ENCODE assay signal across 1 cellular context in the genomic region with DNA sequence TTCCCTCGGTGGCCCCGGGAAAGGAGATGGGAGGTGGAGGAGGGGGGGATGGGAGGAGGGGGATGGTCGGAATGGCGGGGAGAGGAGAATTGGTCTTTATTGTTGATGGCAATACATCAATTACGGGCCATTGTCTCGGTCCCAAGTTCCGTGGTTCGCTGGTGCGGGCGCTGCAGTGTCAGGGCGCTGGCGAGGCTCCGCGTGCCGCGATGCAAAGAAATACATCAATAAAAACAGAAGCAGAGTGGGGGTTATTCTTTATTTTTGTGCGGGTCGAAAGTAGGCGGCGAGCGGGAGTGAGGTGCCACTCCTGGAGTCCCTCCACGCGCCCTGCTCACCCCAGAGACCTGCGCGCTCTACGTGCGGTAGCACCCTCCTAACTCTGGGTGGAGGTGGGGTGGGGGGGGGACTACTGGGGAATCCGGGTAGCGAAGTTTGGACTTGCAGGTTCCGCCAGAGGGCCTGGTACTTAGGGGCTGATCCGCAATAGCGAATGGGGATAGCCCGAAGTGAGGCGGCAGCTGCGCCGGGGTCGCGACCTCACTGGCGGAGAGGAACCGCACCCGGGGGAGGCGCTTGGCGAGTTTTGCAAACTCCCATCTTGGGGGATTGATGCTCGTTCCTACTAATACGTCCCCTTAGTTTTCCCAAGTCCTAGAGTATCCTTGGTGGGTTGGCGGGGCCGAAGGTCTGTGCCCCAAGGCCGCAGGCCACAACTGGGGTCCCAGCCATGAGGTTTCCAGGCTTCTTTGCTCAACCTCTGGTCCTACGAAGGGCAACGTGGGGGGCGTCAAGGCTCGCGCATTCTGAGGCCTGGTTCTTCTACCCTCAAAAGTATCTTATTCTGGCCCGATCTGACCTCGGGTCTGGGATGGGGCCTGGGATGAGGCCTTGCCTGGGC.
TF ChIP-seq lines count a peak whose summit lies in the region.

No MANE protein-coding gene starts in this region.

TF ChIP-seq in SK-N-SH treated with all-trans-retinoic acid at 6 μM for 48 hours, 23 proteins besides CTCF, POLR2A, EP300 and RAD21 (continued from another document):
- TF ChIP-seq POU6F1 (CRISPR knock-in tag; IDR thresholded peaks at IDR 0.05; ENCODE audit: borderline replicate concordance, low read depth) (no peak), SNAI2 (CRISPR knock-in tag; IDR thresholded peaks at IDR 0.05) (no peak), ZNF8 (CRISPR knock-in tag; IDR thresholded peaks at IDR 0.05) (no peak), GLIS3 (CRISPR knock-in tag; IDR thresholded peaks at IDR 0.05) (no peak), TCF4 (CRISPR knock-in tag; IDR thresholded peaks at IDR 0.05; ENCODE audit: borderline replicate concordance) (no peak), ZFP3 (CRISPR knock-in tag; IDR thresholded peaks at IDR 0.05) (no peak), ZC3H10 (CRISPR knock-in tag; IDR thresholded peaks at IDR 0.05) (no peak), ESRRG (CRISPR knock-in tag; IDR thresholded peaks at IDR 0.05) (no peak)
- TF ChIP-seq, protein P1, sequence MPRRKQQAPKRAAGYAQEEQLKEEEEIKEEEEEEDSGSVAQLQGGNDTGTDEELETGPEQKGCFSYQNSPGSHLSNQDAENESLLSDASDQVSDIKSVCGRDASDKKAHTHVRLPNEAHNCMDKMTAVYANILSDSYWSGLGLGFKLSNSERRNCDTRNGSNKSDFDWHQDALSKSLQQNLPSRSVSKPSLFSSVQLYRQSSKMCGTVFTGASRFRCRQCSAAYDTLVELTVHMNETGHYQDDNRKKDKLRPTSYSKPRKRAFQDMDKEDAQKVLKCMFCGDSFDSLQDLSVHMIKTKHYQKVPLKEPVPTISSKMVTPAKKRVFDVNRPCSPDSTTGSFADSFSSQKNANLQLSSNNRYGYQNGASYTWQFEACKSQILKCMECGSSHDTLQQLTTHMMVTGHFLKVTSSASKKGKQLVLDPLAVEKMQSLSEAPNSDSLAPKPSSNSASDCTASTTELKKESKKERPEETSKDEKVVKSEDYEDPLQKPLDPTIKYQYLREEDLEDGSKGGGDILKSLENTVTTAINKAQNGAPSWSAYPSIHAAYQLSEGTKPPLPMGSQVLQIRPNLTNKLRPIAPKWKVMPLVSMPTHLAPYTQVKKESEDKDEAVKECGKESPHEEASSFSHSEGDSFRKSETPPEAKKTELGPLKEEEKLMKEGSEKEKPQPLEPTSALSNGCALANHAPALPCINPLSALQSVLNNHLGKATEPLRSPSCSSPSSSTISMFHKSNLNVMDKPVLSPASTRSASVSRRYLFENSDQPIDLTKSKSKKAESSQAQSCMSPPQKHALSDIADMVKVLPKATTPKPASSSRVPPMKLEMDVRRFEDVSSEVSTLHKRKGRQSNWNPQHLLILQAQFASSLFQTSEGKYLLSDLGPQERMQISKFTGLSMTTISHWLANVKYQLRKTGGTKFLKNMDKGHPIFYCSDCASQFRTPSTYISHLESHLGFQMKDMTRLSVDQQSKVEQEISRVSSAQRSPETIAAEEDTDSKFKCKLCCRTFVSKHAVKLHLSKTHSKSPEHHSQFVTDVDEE (CRISPR knock-in tag; IDR thresholded peaks at IDR 0.05) = no peak
- TF ChIP-seq, protein P2, sequence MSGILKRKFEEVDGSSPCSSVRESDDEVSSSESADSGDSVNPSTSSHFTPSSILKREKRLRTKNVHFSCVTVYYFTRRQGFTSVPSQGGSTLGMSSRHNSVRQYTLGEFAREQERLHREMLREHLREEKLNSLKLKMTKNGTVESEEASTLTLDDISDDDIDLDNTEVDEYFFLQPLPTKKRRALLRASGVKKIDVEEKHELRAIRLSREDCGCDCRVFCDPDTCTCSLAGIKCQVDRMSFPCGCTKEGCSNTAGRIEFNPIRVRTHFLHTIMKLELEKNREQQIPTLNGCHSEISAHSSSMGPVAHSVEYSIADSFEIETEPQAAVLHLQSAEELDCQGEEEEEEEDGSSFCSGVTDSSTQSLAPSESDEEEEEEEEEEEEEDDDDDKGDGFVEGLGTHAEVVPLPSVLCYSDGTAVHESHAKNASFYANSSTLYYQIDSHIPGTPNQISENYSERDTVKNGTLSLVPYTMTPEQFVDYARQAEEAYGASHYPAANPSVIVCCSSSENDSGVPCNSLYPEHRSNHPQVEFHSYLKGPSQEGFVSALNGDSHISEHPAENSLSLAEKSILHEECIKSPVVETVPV (CRISPR knock-in tag; IDR thresholded peaks at IDR 0.05) = no peak
